Comparison of ENCODE assay signal across 24 cellular contexts in genomic region chr2:119305497-119306195, GRCh38.
DNase-seq lines count a peak whose midpoint lies in the region; ATAC-seq and TF ChIP-seq lines count a peak whose summit lies in the region.
"Had no signal": no experiment of that assay in that cellular context is flagged by ENCODE, and none has a peak within 500 bp of the region (broad histone marks: within the 10 kb centered on the region; RNA-seq: fewer than 3 reads in every experiment).

No MANE protein-coding gene starts in this region.

- peak overlapping the region; percentile 52 for H3K4me3 ChIP-seq in left ventricle myocardium inferior
- H3K4me3 ChIP-seq in prostate gland: peak overlapping the region; percentile 1 to 24
- H3K4me3 ChIP-seq: thyroid gland had no signal

- no peak for ATAC-seq in HG03457 (IDR thresholded peaks at IDR 0.05; ENCODE audit: unreplicated experiment)
- ATAC-seq: natural killer cell treated with Interleukin-12 subunit alpha and Interleukin-12 subunit beta and Interleukin-15 and Interleukin-18, amount 100 ng/mL, for 72 hours had no signal

- H3K27ac ChIP-seq in left ventricle myocardium inferior (replicated peaks) (peak overlapping the region; percentile 83), prostate gland (peak overlapping the region; percentile 75 to 79)
- H3K27ac ChIP-seq: 22Rv1, thyroid gland, WERI-Rb-1 had no signal

- H3K4me1 ChIP-seq in left ventricle myocardium inferior (peaks cover 33% of the 10 kb centered on the region), prostate gland (replicated peaks) (no peaks in the 10 kb centered on the region)
- H3K4me1 ChIP-seq: BE2C, thyroid gland had no signal

- H3K27me3 ChIP-seq in left ventricle myocardium inferior (ENCODE audit: low read depth) (no peaks in the 10 kb centered on the region), prostate gland (replicated peaks; ENCODE audit: insufficient read depth) (no peaks in the 10 kb centered on the region)
- H3K27me3 ChIP-seq: BE2C, thyroid gland had no signal

- WGBS in prostate gland: 43% methylated on average over 12 of the region's 12 CpGs

- no peaks in the 10 kb centered on the region for H3K36me3 ChIP-seq in left ventricle myocardium inferior
- no peaks in the 10 kb centered on the region for H3K36me3 ChIP-seq in prostate gland
- H3K36me3 ChIP-seq: BE2C, thyroid gland, WERI-Rb-1 had no signal

- TF ChIP-seq CTCF in left ventricle myocardium inferior (IDR thresholded peaks at IDR 0.05; ENCODE audit: borderline replicate concordance) (no peak), prostate gland (IDR thresholded peaks at IDR 0.05) (no peak)

- intact Hi-C loops in left ventricle myocardium inferior (cut with micrococcal nuclease) (no loop called here), prostate gland (cut with DNase I) (no loop called here)

- TF ChIP-seq POLR2A in prostate gland (IDR thresholded peaks at IDR 0.05): no peak

- peak; percentile 18 for DNase-seq in NCI-H82 (lab: John Stamatoyannopoulos, UW)
- DNase-seq in NCI-H82 treated with DMSO at 0.1 percent for 48 hours (lab: John Stamatoyannopoulos, UW; ENCODE audit: unreplicated experiment): no peak
- no peak for DNase-seq in left ventricle myocardium inferior
- DNase-seq in prostate gland (ENCODE audit: low spot score): no peak
- DNase-seq in activated CD8-positive, alpha-beta memory T cell treated with anti-CD3 and anti-CD28 coated beads, Interleukin-2, amount 50 U/mL, for 4 hours: no peak
- no peak for DNase-seq in NCI-H510A (lab: John Stamatoyannopoulos, UW)
- no peak for DNase-seq in middle frontal gyrus (ENCODE audit: extremely low spot score, low spot score)
- DNase-seq: activated CD4-positive, alpha-beta memory T cell treated with anti-CD3 and anti-CD28 coated beads for 36 hours; activated naive CD4-positive, alpha-beta T cell treated with anti-CD3 and anti-CD28 coated beads, Interleukin-2, amount 50 U/mL, for 16 hours; activated T-cell treated with anti-CD3 and anti-CD28 coated beads, Interleukin-2, amount 50 U/mL, for 24 hours; BE2C; COR-L47; DND-41; endodermal cell; head of caudate nucleus; NCI-H1436; NCI-H526; stimulated activated CD4-positive, alpha-beta T cell treated with anti-CD3 and anti-CD28 coated beads, Interleukin-15, amount 100 ng/mL, for 24 hours; T-helper 2 cell; thyroid gland; WERI-Rb-1 had no signal

- H3K9me3 ChIP-seq in left ventricle myocardium inferior (replicated peaks) (no peaks in the 10 kb centered on the region), prostate gland (no peaks in the 10 kb centered on the region)
- H3K9me3 ChIP-seq: BE2C, thyroid gland had no signal
